Comparison of ENCODE assay signal across 17 cellular contexts in the genomic region with DNA sequence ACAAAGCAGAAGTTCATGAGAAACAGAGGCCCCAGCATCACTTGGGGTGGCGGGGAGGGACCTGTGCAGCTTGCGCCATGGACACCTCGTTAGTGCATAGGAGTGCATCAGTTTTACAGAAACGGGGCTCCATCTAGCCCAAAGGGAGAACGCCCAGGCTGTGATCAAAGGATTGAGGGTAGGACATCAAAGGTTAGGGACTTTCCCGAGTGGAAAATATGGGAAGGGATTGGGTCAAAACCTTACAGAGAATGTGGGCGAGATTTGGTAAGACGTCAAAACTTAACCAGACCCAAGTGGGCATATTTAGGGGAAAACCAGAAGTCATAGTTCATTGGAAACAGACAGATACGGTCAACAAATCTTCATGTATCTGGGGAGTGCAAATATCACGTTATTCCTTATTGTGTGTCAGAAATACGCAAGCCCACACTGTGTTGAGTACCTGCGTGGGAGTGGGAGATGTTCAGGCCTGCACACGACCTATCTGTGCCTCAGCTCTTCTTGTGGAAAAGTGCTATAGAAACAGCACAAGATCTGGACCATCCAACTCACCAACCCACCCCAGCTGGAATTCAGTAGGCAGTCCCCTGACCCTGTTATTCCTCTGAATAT. TPM values are rescaled to one million over a fixed set of nuclear protein-coding genes. Genes with fewer than 3 reads are reported as not detected.
A peak's percentile ranks its signal among the peaks of the same experiment; 100 is the strongest.
DNase-seq lines count a peak whose midpoint lies in the region; ATAC-seq, FAIRE-seq and TF ChIP-seq lines count a peak whose summit lies in the region.
"Had no signal": no experiment of that assay in that cellular context is flagged by ENCODE, and none has a peak within 500 bp of the region (broad histone marks: within the 10 kb centered on the region; RNA-seq: fewer than 3 reads in every experiment).

No MANE protein-coding gene starts in this region.

- H2BK5ac ChIP-seq in H1 (ENCODE audit: low read depth, low read length), result no peak overlapping the region

- TF ChIP-seq EP300 in H1 (IDR thresholded peaks at IDR 0.05; ENCODE audit: borderline replicate concordance in 1 of 2, low read depth in 2 of 2, low read length in 2 of 2) (no peak), suprapubic skin (IDR thresholded peaks at IDR 0.05) (no peak)

- peak; percentile 79 for DNase-seq in stimulated activated CD4-positive, alpha-beta T cell treated with anti-CD3 and anti-CD28 coated beads, Interleukin-15, amount 100 ng/mL, for 24 hours
- DNase-seq in stimulated activated CD4-positive, alpha-beta T cell treated with anti-CD3 and anti-CD28 coated beads, Interleukin-12 subunit alpha, Interleukin-12 subunit beta, amount 100 ng/mL, for 4 hours, result no peak
- peak; percentile 46 for DNase-seq in activated CD4-positive, CD25-positive, alpha-beta regulatory T cell treated with anti-CD3 and anti-CD28 coated beads, Interleukin-2, amount 50 U/mL, for 72 hours
- DNase-seq in H1 (ENCODE audit: low read depth in 1 of 2, low spot score in 2 of 2) (no peak), NCI-H2227 treated with DMSO at 0.1 percent for 48 hours (lab: John Stamatoyannopoulos, UW) (no peak), suprapubic skin (ENCODE audit: low spot score in 2 of 2) (no peak)
- peak in 1 of 2 donors; percentile 83 for DNase-seq in stimulated activated naive CD8-positive, alpha-beta T cell treated with anti-CD3 and anti-CD28 coated beads, Interleukin-15, amount 100 ng/mL, for 72 hours
- DNase-seq: dorsolateral prefrontal cortex, EL, gastrocnemius medialis, left lung, mucosa of descending colon, NCI-H1694 treated with DMSO at 0.1 percent for 48 hours, spleen, thyroid gland had no signal

- H3K4ac ChIP-seq in H1 (replicated peaks; ENCODE audit: insufficient read length, low read depth, low read length), result no peak overlapping the region

- no peaks in the 10 kb centered on the region for H3K9me3 Mint-ChIP-seq in stimulated activated naive CD8-positive, alpha-beta T cell treated with anti-CD3 and anti-CD28 coated beads, Interleukin-15, amount 100 ng/mL, for 72 hours

- H3K4me3 ChIP-seq in H1 (ENCODE audit: extremely low read depth in 1 of 4, insufficient read depth in 2 of 4, low read depth in 3 of 4, low read length in 4 of 4), result no peak overlapping the region
- no peak overlapping the region for H3K4me3 ChIP-seq in suprapubic skin
- H3K4me3 ChIP-seq: dorsolateral prefrontal cortex, gastrocnemius medialis, left lung, mucosa of descending colon, spleen, thyroid gland had no signal

- H3K23ac ChIP-seq in H1 (ENCODE audit: insufficient read length), result no peak overlapping the region

- H3K27ac ChIP-seq in H1 (ENCODE audit: low read depth, low read length) (no peak overlapping the region), suprapubic skin (no peak overlapping the region)
- H3K27ac ChIP-seq: dorsolateral prefrontal cortex, gastrocnemius medialis, left lung, thyroid gland had no signal

- POLR2A ChIA-PET in H1 (lab: Charles Lee; ENCODE audit: partially characterized antibody), result interaction anchor here (0.6 to 1.7 kb wide), 2 partner anchors 9 to 38 kb away, joined by 3 to 4 read pairs; partner anchors contain the start of gene GRAMD1A

- no peak overlapping the region for H2AK5ac ChIP-seq in H1 (ENCODE audit: low read depth, low read length)

- no peaks in the 10 kb centered on the region for H3K27me3 Mint-ChIP-seq in stimulated activated naive CD8-positive, alpha-beta T cell treated with anti-CD3 and anti-CD28 coated beads, Interleukin-15, amount 100 ng/mL, for 72 hours

- no peaks in the 10 kb centered on the region for H3K79me1 ChIP-seq in H1 (ENCODE audit: low read depth, low read length)

- no peaks in the 10 kb centered on the region for H4K20me1 ChIP-seq in H1 (replicated peaks in 1 of 2; ENCODE audit: control insufficient read depth in 1 of 2, insufficient read depth in 2 of 2, low read length in 2 of 2)

- WGBS in H1 (ENCODE audit: extremely low coverage in 1 of 2, insufficient coverage in 1 of 2, insufficient read length in 1 of 2, insufficient replicate concordance in 2 of 2, low coverage in 1 of 2, low lambda C conversion rate in 2 of 2, missing lambda C conversion rate in 1 of 2), 2 experiments, result 84% methylated on average over 13 of the region's 13 CpGs; no CpG with 5 or more reads in 1 of the 2 experiments
- 66% methylated on average over 13 of the region's 13 CpGs for WGBS in suprapubic skin

- peak overlapping the region; percentile 25 to 67 for H3K4me3 Mint-ChIP-seq in stimulated activated naive CD8-positive, alpha-beta T cell treated with anti-CD3 and anti-CD28 coated beads, Interleukin-15, amount 100 ng/mL, for 72 hours
- H3K4me3 Mint-ChIP-seq: WTC11 had no signal

- H2AFZ ChIP-seq in H1 (ENCODE audit: low read length), result no peak overlapping the region

- H4K8ac ChIP-seq in H1 (ENCODE audit: extremely low read depth, insufficient read depth, low read length), result no peak overlapping the region

- no peak overlapping the region for H4K5ac ChIP-seq in H1 (ENCODE audit: insufficient read length, low read depth, low read length)

- H2BK12ac ChIP-seq in H1 (ENCODE audit: low read depth, low read length), result peak overlapping the region; percentile 20; the same call in 1 of the 2 replicates

- no peak overlapping the region for H2BK120ac ChIP-seq in H1 (replicated peaks; ENCODE audit: low read depth, low read length)

- H2BK20ac ChIP-seq in H1 (ENCODE audit: low read length), result no peak overlapping the region

- no peak overlapping the region for H3K14ac ChIP-seq in H1 (ENCODE audit: insufficient read length)

- no peak for TF ChIP-seq RAD21 in H1 (IDR thresholded peaks at IDR 0.05 in 1 of 2, conservative IDR thresholded peaks at IDR 0.05 in 1 of 2; ENCODE audit: low read depth in 2 of 2, low read length in 2 of 2)

- H3K23me2 ChIP-seq in H1 (ENCODE audit: low read depth, low read length), result no peaks in the 10 kb centered on the region

- no peak overlapping the region for H3K18ac ChIP-seq in H1 (ENCODE audit: extremely low read depth, low read length)

- TF ChIP-seq CTCF in H1 (IDR thresholded peaks at IDR 0.05; ENCODE audit: control extremely low read depth in 1 of 3, insufficient read depth in 1 of 3, low read depth in 1 of 3, low read length in 3 of 3) (no peak), suprapubic skin (IDR thresholded peaks at IDR 0.05) (no peak)

- no peak overlapping the region for H2BK15ac ChIP-seq in H1 (ENCODE audit: low read length)

- peak overlapping the region in 1 of 2 donors; percentile 80 for H3K27ac Mint-ChIP-seq in stimulated activated naive CD8-positive, alpha-beta T cell treated with anti-CD3 and anti-CD28 coated beads, Interleukin-15, amount 100 ng/mL, for 72 hours
- H3K27ac Mint-ChIP-seq: WTC11 had no signal

- CTCF ChIA-PET in H1 (lab: Charles Lee; ENCODE audit: partially characterized antibody), result interaction anchor here (0.6 to 1.7 kb wide), 3 partner anchors 152 to 1198 kb away, joined by 3 to 4 read pairs (median 3); no protein-coding TSS in a partner anchor

- H3K36me3 ChIP-seq in H1 (ENCODE audit: control insufficient read depth in 2 of 4, insufficient read depth in 4 of 4, low read length in 3 of 4), result no peaks in the 10 kb centered on the region
- no peaks in the 10 kb centered on the region for H3K36me3 ChIP-seq in suprapubic skin
- H3K36me3 ChIP-seq: gastrocnemius medialis, left lung, spleen, thyroid gland had no signal

- no peak overlapping the region for H3K4me2 ChIP-seq in H1 (ENCODE audit: insufficient read depth in 1 of 2, low read depth in 2 of 2, low read length in 2 of 2)

- H3K79me2 ChIP-seq in H1 (ENCODE audit: control insufficient read depth in 1 of 2, insufficient read depth in 2 of 2, low read length in 2 of 2), result no peaks in the 10 kb centered on the region

- H3K9me3 ChIP-seq in H1 (ENCODE audit: insufficient read depth in 2 of 2, low read depth in 1 of 2, low read length in 1 of 2) (no peaks in the 10 kb centered on the region), suprapubic skin (no peaks in the 10 kb centered on the region)
- H3K9me3 ChIP-seq: gastrocnemius medialis, left lung, mucosa of descending colon, spleen, thyroid gland had no signal

- H3K27me3 ChIP-seq in H1 (replicated peaks in 1 of 4; ENCODE audit: control insufficient read depth in 3 of 4, extremely low read depth in 1 of 4, insufficient read depth in 3 of 4, low read length in 3 of 4) (no peaks in the 10 kb centered on the region), suprapubic skin (no peaks in the 10 kb centered on the region)
- H3K27me3 ChIP-seq: dorsolateral prefrontal cortex, gastrocnemius medialis, left lung, spleen, thyroid gland had no signal

- ATAC-seq in stimulated activated naive CD8-positive, alpha-beta T cell treated with anti-CD3 and anti-CD28 coated beads, Interleukin-15, amount 100 ng/mL, for 72 hours, result peak; percentile 97
- ATAC-seq: gastrocnemius medialis, left lung, mucosa of descending colon, WTC11 had no signal

- TF ChIP-seq POLR2A in H1 (IDR thresholded peaks at IDR 0.05; ENCODE audit: control extremely low read depth in 1 of 2, low read depth in 2 of 2, low read length in 2 of 2), result no peak
- TF ChIP-seq POLR2A in suprapubic skin (IDR thresholded peaks at IDR 0.05), result no peak

- H3K4me1 ChIP-seq in H1 (replicated peaks in 1 of 4; ENCODE audit: control insufficient read depth in 3 of 4, insufficient read depth in 4 of 4, low read length in 3 of 4) (peaks cover under 1 to 7% (median 2%) of the 10 kb centered on the region in 4 experiments; a peak in 6 of 7 replicates), suprapubic skin (peaks cover 7% of the 10 kb centered on the region)

- no peak for FAIRE-seq in H1 (lab: Jason Lieb, UNC)

- H3K9ac ChIP-seq in H1 (replicated peaks in 1 of 4; ENCODE audit: extremely low read depth in 1 of 4, low read depth in 3 of 4, low read length in 3 of 4), result no peak overlapping the region

- H4K91ac ChIP-seq in H1 (replicated peaks; ENCODE audit: insufficient read length, low read length), result no peak overlapping the region

- no peak overlapping the region for H3K56ac ChIP-seq in H1 (replicated peaks; ENCODE audit: insufficient read length, low read depth, low read length)

- peaks cover 72% of the 10 kb centered on the region for H3K4me1 Mint-ChIP-seq in stimulated activated naive CD8-positive, alpha-beta T cell treated with anti-CD3 and anti-CD28 coated beads, Interleukin-15, amount 100 ng/mL, for 72 hours

RNA-seq across cellular contexts. Expression of gene GRAMD1A, which starts 9.4 kb away (rescaled TPM):
- 152 and 154 TPM in 2 replicates for total RNA-seq in H1 (2021; fragmentation: NEBNext Ultra II Directional; extraction: Animal tissue kit (Norgen Biotek cat#: 25700))
- 113 and 176 TPM in 2 replicates for polyA plus RNA-seq in H1 (2011; rRNA removed)
- 103 TPM for polyA plus RNA-seq in H1 (2011; cell fraction: cytosol; rRNA removed)
- polyA plus RNA-seq in H1 (2011; cell fraction: nucleus; rRNA removed), result 333 TPM
- polyA plus RNA-seq in H1 (2012, experiment 1 of 2), result 101 to 139 TPM (median 129 TPM) in 4 replicates
- polyA plus RNA-seq in H1 (2012, experiment 2 of 2), result 109 TPM
- polyA plus RNA-seq in H1 (2013, experiment 1 of 2), result 139 TPM
- polyA plus RNA-seq in H1 (2013, experiment 2 of 2), result 137 TPM
- polyA minus RNA-seq in H1 (2011; rRNA and poly(A)+ RNA removed), result 113 and 127 TPM in 2 replicates
- polyA minus RNA-seq in H1 (2011; cell fraction: cytosol; rRNA and poly(A)+ RNA removed), result 87.8 TPM
- polyA minus RNA-seq in H1 (2011; cell fraction: nucleus; rRNA and poly(A)+ RNA removed), result 91.4 TPM
- 10 to 100 TPM; 16.3 to 38.7 (median 20.8) TPM for total RNA-seq in suprapubic skin

RNA-seq across cellular contexts. Expression of gene ZNF792, which starts 26.7 kb away (rescaled TPM):
- 6.0 and 7.2 TPM in 2 replicates for total RNA-seq in H1 (2021; fragmentation: NEBNext Ultra II Directional; extraction: Animal tissue kit (Norgen Biotek cat#: 25700))
- 1.9 and 2.5 TPM in 2 replicates for polyA plus RNA-seq in H1 (2011; rRNA removed)
- 2.6 TPM for polyA plus RNA-seq in H1 (2011; cell fraction: cytosol; rRNA removed)
- 3.6 TPM for polyA plus RNA-seq in H1 (2011; cell fraction: nucleus; rRNA removed)
- polyA plus RNA-seq in H1 (2012, experiment 1 of 2), result 2.9 to 3.2 TPM (median 3.1 TPM) in 4 replicates
- 1.9 TPM for polyA plus RNA-seq in H1 (2012, experiment 2 of 2)
- 2.8 TPM for polyA plus RNA-seq in H1 (2013, experiment 1 of 2)
- polyA plus RNA-seq in H1 (2013, experiment 2 of 2), result 2.8 TPM
- polyA minus RNA-seq in H1 (2011; rRNA and poly(A)+ RNA removed), result 17.4 and 19.9 TPM in 2 replicates
- polyA minus RNA-seq in H1 (2011; cell fraction: cytosol; rRNA and poly(A)+ RNA removed), result 5.2 TPM
- 16.5 TPM for polyA minus RNA-seq in H1 (2011; cell fraction: nucleus; rRNA and poly(A)+ RNA removed)
- total RNA-seq in suprapubic skin, result 1 to 10 TPM; 2.5 to 6.5 (median 3.7) TPM

RNA-seq across cellular contexts. Expression of gene SCN1B, which starts 39.6 kb away (rescaled TPM):
- 3.3 and 3.5 TPM in 2 replicates for total RNA-seq in H1 (2021; fragmentation: NEBNext Ultra II Directional; extraction: Animal tissue kit (Norgen Biotek cat#: 25700))
- 3.1 and 4.1 TPM in 2 replicates for polyA plus RNA-seq in H1 (2011; rRNA removed)
- polyA plus RNA-seq in H1 (2011; cell fraction: cytosol; rRNA removed), result 3.9 TPM
- 8.6 TPM for polyA plus RNA-seq in H1 (2011; cell fraction: nucleus; rRNA removed)
- 2.8 to 4.5 TPM (median 3.7 TPM) in 4 replicates for polyA plus RNA-seq in H1 (2012, experiment 1 of 2)
- polyA plus RNA-seq in H1 (2012, experiment 2 of 2), result 2.3 TPM
- 1.9 TPM for polyA plus RNA-seq in H1 (2013, experiment 1 of 2)
- 1.7 TPM for polyA plus RNA-seq in H1 (2013, experiment 2 of 2)
- 1.5 and 4.7 TPM in 2 replicates for polyA minus RNA-seq in H1 (2011; rRNA and poly(A)+ RNA removed)
- polyA minus RNA-seq in H1 (2011; cell fraction: cytosol; rRNA and poly(A)+ RNA removed), result 3.4 TPM
- polyA minus RNA-seq in H1 (2011; cell fraction: nucleus; rRNA and poly(A)+ RNA removed), result 3.0 TPM
- 1 to 10 TPM; 1.4 to 4.3 (median 2.9) TPM for total RNA-seq in suprapubic skin

RNA-seq across cellular contexts. Expression of gene HPN, which starts 50.8 kb away (rescaled TPM):
- 12.3 and 14.7 TPM in 2 replicates for total RNA-seq in H1 (2021; fragmentation: NEBNext Ultra II Directional; extraction: Animal tissue kit (Norgen Biotek cat#: 25700))
- polyA plus RNA-seq in H1 (2011; rRNA removed), result 33.7 and 49.9 TPM in 2 replicates
- polyA plus RNA-seq in H1 (2011; cell fraction: cytosol; rRNA removed), result 32.0 TPM
- 86.2 TPM for polyA plus RNA-seq in H1 (2011; cell fraction: nucleus; rRNA removed)
- polyA plus RNA-seq in H1 (2012, experiment 1 of 2), result 8.3 to 24.9 TPM (median 19.7 TPM) in 4 replicates
- 19.5 TPM for polyA plus RNA-seq in H1 (2012, experiment 2 of 2)
- 14.3 TPM for polyA plus RNA-seq in H1 (2013, experiment 1 of 2)
- polyA plus RNA-seq in H1 (2013, experiment 2 of 2), result 13.3 TPM
- polyA minus RNA-seq in H1 (2011; rRNA and poly(A)+ RNA removed), result 6.3 and 7.6 TPM in 2 replicates
- polyA minus RNA-seq in H1 (2011; cell fraction: cytosol; rRNA and poly(A)+ RNA removed), result 16.4 TPM
- polyA minus RNA-seq in H1 (2011; cell fraction: nucleus; rRNA and poly(A)+ RNA removed), result 19.0 TPM
- total RNA-seq in suprapubic skin, result 1 to 10 TPM in 1 of 4 donors, under 1 TPM in 2, not detected in 1; 0.26 to 1.7 (median 0.56) TPM
- total RNA-seq: T-helper 1 cell treated with Interleukin-12 subunit alpha and Interleukin-12 subunit beta and Interleukin-4 antibody, amounts not matched to agents 30 ng/mL and 1 ng/mL, for 36 hours had no signal

Comparison
In these comparisons a context has a peak if more than half of its experiments do, and no peak if none do; other contexts are left out.
1. DNase-seq: peak in stimulated activated CD4-positive, alpha-beta T cell treated with anti-CD3 and anti-CD28 coated beads, Interleukin-15, amount 100 ng/mL, for 24 hours (single experiment) and activated CD4-positive, CD25-positive, alpha-beta regulatory T cell treated with anti-CD3 and anti-CD28 coated beads, Interleukin-2, amount 50 U/mL, for 72 hours (single experiment); none in stimulated activated CD4-positive, alpha-beta T cell treated with anti-CD3 and anti-CD28 coated beads, Interleukin-12 subunit alpha, Interleukin-12 subunit beta, amount 100 ng/mL, for 4 hours (single experiment), H1 (0 of 2), NCI-H2227 treated with DMSO at 0.1 percent for 48 hours (single experiment) and suprapubic skin (0 of 2).